Comparison of ENCODE assay signal across 11 cellular contexts in the genomic region with DNA sequence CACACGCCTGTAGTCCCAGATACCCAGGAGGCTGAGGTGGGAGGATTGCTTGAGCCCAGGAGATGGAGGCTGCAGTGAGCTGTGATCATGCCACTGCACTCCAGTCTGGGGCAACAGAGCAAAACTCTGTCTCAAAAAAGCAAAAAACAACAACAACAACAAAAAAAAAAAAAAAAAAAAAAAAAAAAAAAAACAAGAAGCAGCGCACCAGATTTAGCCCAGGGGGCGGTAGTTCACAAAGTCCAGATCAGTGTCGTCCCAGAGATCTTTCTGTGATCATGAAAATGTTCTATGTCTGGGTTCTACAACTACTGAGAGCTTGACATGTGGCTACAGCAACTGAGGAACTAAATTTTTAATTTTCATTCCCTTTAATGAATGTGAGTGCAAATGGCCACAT. TPM values are rescaled to one million over a fixed set of nuclear protein-coding genes. Genes with fewer than 3 reads are reported as not detected.
A peak's percentile ranks its signal among the peaks of the same experiment; 100 is the strongest.
DNase-seq lines count a peak whose midpoint lies in the region; ATAC-seq and TF ChIP-seq lines count a peak whose summit lies in the region.
"Had no signal": no experiment of that assay in that cellular context is flagged by ENCODE, and none has a peak within 500 bp of the region (broad histone marks: within the 10 kb centered on the region; RNA-seq: fewer than 3 reads in every experiment).

No MANE protein-coding gene starts in this region.

- H3K27me3 Mint-ChIP-seq in activated CD4-positive, alpha-beta memory T cell treated with anti-CD3 and anti-CD28 coated beads for 36 hours: no peaks in the 10 kb centered on the region

- H3K4me3 Mint-ChIP-seq in activated CD4-positive, alpha-beta memory T cell treated with anti-CD3 and anti-CD28 coated beads for 36 hours: no peak overlapping the region
- H3K4me3 Mint-ChIP-seq: brain had no signal

- POLR2A ChIA-PET in HEK293T (lab: Yijun Ruan, JAX): no interaction called here
- POLR2A ChIA-PET in activated CD4-positive, alpha-beta memory T cell treated with anti-CD3 and anti-CD28 coated beads for 36 hours (lab: Charles Lee): no interaction called here

- peaks cover 95% of the 10 kb centered on the region for H3K36me3 ChIP-seq in lower lobe of right lung
- H3K36me3 ChIP-seq: pancreas had no signal

- CTCF ChIA-PET in HEK293T (lab: Yijun Ruan, JAX): interaction anchor here (0.6 to 2.2 kb wide), 4 partner anchors 12 to 477 kb away, joined by 3 to 11 read pairs (median 6); no protein-coding TSS in a partner anchor
- CTCF ChIA-PET in activated CD4-positive, alpha-beta memory T cell treated with anti-CD3 and anti-CD28 coated beads for 36 hours (lab: Charles Lee): interaction anchor here (1.4 to 8.6 kb wide), 2 partner anchors 13 to 23 kb away, joined by 4 to 73 read pairs; no protein-coding TSS in a partner anchor

- in situ Hi-C loops in astrocyte of the spinal cord (cut with HindIII; ENCODE audit: low sequenced_read_pairs): no loop called here

- H3K36me3 Mint-ChIP-seq in activated CD4-positive, alpha-beta memory T cell treated with anti-CD3 and anti-CD28 coated beads for 36 hours: peaks cover 82% of the 10 kb centered on the region
- H3K36me3 Mint-ChIP-seq: brain had no signal

- no peaks in the 10 kb centered on the region for H3K27me3 ChIP-seq in lower lobe of right lung (ENCODE audit: low read depth)
- H3K27me3 ChIP-seq: pancreas had no signal

- no peaks in the 10 kb centered on the region for H3K4me1 Mint-ChIP-seq in activated CD4-positive, alpha-beta memory T cell treated with anti-CD3 and anti-CD28 coated beads for 36 hours (ENCODE audit: low read depth)
- H3K4me1 Mint-ChIP-seq: brain had no signal

- H3K27ac ChIP-seq in lower lobe of right lung: no peak overlapping the region
- H3K27ac ChIP-seq: pancreas had no signal

- peaks cover 6% of the 10 kb centered on the region for H3K9me3 Mint-ChIP-seq in activated CD4-positive, alpha-beta memory T cell treated with anti-CD3 and anti-CD28 coated beads for 36 hours

- H3K27ac Mint-ChIP-seq in activated CD4-positive, alpha-beta memory T cell treated with anti-CD3 and anti-CD28 coated beads for 36 hours: no peak overlapping the region
- H3K27ac Mint-ChIP-seq: brain had no signal

- intact Hi-C loops in lower lobe of right lung (cut with DNase I): no loop called here
- intact Hi-C loops in activated CD4-positive, alpha-beta memory T cell treated with anti-CD3 and anti-CD28 coated beads for 36 hours (cut with micrococcal nuclease): no loop called here

- no peaks in the 10 kb centered on the region for H3K9me3 ChIP-seq in lower lobe of right lung
- H3K9me3 ChIP-seq: pancreas had no signal

- no peaks in the 10 kb centered on the region for H3K4me1 ChIP-seq in lower lobe of right lung
- H3K4me1 ChIP-seq: pancreas had no signal

- no peak for ATAC-seq in lower lobe of right lung
- ATAC-seq: pancreas had no signal

- TF ChIP-seq CTCF in astrocyte of the spinal cord (IDR thresholded peaks at IDR 0.05; ENCODE audit: low read depth, low read length) (peak; percentile 49), lower lobe of right lung (IDR thresholded peaks at IDR 0.05) (peak; percentile 13)

- DNase-seq in D341Med (ENCODE audit: low spot score): peak; percentile 62
- DNase-seq in HEK293T (ENCODE audit: extremely low spot score): no peak
- no peak for DNase-seq in astrocyte of the spinal cord (ENCODE audit: low read depth, low spot score)
- no peak for DNase-seq in lower lobe of right lung
- no peak for DNase-seq in activated effector memory CD4-positive, alpha-beta T cell treated with anti-CD3 and anti-CD28 coated beads, Interleukin-2, amount 50 U/mL, for 16 hours
- no peak for DNase-seq in NK-92 (lab: John Stamatoyannopoulos, UW; ENCODE audit: unreplicated experiment)
- no peak for DNase-seq in activated CD4-positive, alpha-beta memory T cell treated with anti-CD3 and anti-CD28 coated beads for 36 hours
- no peak for DNase-seq in activated CD4-positive, alpha-beta T cell treated with anti-CD3 and anti-CD28 coated beads for 4 hours
- DNase-seq: activated CD4-positive, alpha-beta T cell treated with anti-CD3 and anti-CD28 coated beads, Interleukin-2, amount 50 U/mL, for 48 hours; pancreas had no signal

- H3K4me3 ChIP-seq in astrocyte of the spinal cord (ENCODE audit: low read depth, low read length) (no peak overlapping the region), lower lobe of right lung (no peak overlapping the region)
- H3K4me3 ChIP-seq: pancreas had no signal

TF ChIP-seq in HEK293T, 16 proteins besides CTCF, POLR2A, EP300 and RAD21:
- TF ChIP-seq FOXA1 (IDR thresholded peaks at IDR 0.05): no peak
- no peak for TF ChIP-seq CTBP1 (IDR thresholded peaks at IDR 0.05; ENCODE audit: borderline replicate concordance)
- peak; percentile 92 for TF ChIP-seq ZNF384 (IDR thresholded peaks at IDR 0.05)

RNA-seq across cellular contexts. Expression of a gene that starts 27.4 kb away (rescaled TPM):
- 96.4 TPM for total RNA-seq in lower lobe of right lung
- total RNA-seq in activated CD4-positive, alpha-beta memory T cell treated with anti-CD3 and anti-CD28 coated beads for 36 hours: 100 to 1,000 TPM; 140 to 148 TPM

RNA-seq across cellular contexts. Expression of a gene that starts 50.8 kb away (rescaled TPM):
- total RNA-seq in lower lobe of right lung: 6.8 TPM
- total RNA-seq in activated CD4-positive, alpha-beta memory T cell treated with anti-CD3 and anti-CD28 coated beads for 36 hours: 10 to 100 TPM; 11.0 to 12.4 TPM
